Comparison of ENCODE assay signal across 24 cellular contexts in the genomic region with DNA sequence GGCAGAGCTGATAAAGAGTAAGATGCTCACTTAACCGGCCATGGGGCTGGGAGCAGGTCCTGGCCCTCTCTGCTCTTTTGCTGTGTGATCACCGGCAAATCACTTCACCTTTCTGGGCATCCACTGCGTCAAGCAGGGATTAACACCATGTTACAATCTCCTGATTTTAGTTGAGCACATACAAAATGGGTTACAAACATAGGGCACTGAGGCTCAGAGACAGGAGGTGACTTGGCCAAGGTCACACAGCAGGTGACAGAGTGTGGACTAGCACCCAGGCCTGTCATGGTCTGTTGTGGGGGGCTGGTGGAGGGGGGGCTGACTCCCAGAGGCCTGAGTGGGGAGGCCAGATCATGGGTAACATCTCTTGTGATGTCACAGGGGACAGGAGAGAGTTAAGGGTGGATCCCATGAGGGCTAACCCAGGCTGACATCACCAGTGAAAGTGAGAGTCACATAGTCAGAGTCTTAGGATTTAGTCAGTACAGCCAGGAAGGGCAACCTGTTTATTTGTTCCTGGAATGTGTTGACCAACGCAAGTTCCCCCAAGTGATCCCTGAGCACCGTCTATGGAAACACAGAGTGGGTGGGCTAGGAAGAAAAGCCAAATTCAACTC. TPM values are rescaled to one million over a fixed set of nuclear protein-coding genes. Genes with fewer than 3 reads are reported as not detected.
DNase-seq lines count a peak whose midpoint lies in the region; ATAC-seq, FAIRE-seq and TF ChIP-seq lines count a peak whose summit lies in the region.
"Had no signal": no experiment of that assay in that cellular context is flagged by ENCODE, and none has a peak within 500 bp of the region (broad histone marks: within the 10 kb centered on the region; RNA-seq: fewer than 3 reads in every experiment).

No MANE protein-coding gene starts in this region.

- TF ChIP-seq POLR2A in A549 (IDR thresholded peaks at IDR 0.05; ENCODE audit: low read length) (no peak), K562 (conservative IDR thresholded peaks at IDR 0.05) (no peak)

- POLR2A ChIA-PET in A549 (lab: Yijun Ruan, JAX) (no interaction called here), K562 (lab: Yijun Ruan, JAX) (no interaction called here)

- H4K8ac ChIP-seq in trophoblast cell (ENCODE audit: low read depth, low read length), result no peak overlapping the region

- H4K91ac ChIP-seq in trophoblast cell (ENCODE audit: low read depth, low read length), result peak overlapping the region; percentile 60

- H2AFZ ChIP-seq in GM23248 (no peak overlapping the region), K562 (ENCODE audit: low read depth, low read length) (no peak overlapping the region), trophoblast cell (ENCODE audit: insufficient read depth, low read length, poor library complexity) (no peak overlapping the region)

- H2BK5ac ChIP-seq in trophoblast cell (ENCODE audit: low read depth, low read length, poor library complexity), result no peak overlapping the region

- BruUV-seq in K562 (replicated peaks; lab: Mats Ljungman, UMichigan), result no TSS peak

- H4K12ac ChIP-seq in trophoblast cell (ENCODE audit: low read depth, low read length), result no peak overlapping the region

- WGBS in A549 (ENCODE audit: missing lambda C conversion rate), result 71% methylated on average over 5 of the region's 5 CpGs
- WGBS in GM23248 (ENCODE audit: low coverage in 1 of 2, low lambda C conversion rate in 2 of 2, missing lambda C conversion rate in 2 of 2), 2 experiments, result 71 to 75% methylated on average over 5 of the region's 5 CpGs
- 51% methylated on average over 4 of the region's 5 CpGs for WGBS in K562 (ENCODE audit: insufficient coverage, low coverage, missing lambda C conversion rate)
- no CpG with 5 or more reads among the region's 5 CpGs for WGBS in trophoblast cell (ENCODE audit: extremely low coverage, insufficient coverage, insufficient read length)

- H2BK12ac ChIP-seq in trophoblast cell (ENCODE audit: low read length), result no peak overlapping the region

- H3K27me3 ChIP-seq in GM23248 (replicated peaks; ENCODE audit: insufficient read depth), result no peaks in the 10 kb centered on the region
- no peaks in the 10 kb centered on the region for H3K27me3 ChIP-seq in K562 (ENCODE audit: control insufficient read depth in 2 of 2, insufficient read depth in 2 of 2, low read length in 2 of 2)
- H3K27me3 ChIP-seq in trophoblast cell (ENCODE audit: insufficient read depth, low read length), result no peaks in the 10 kb centered on the region
- H3K27me3 ChIP-seq in BE2C, result no peaks in the 10 kb centered on the region
- H3K27me3 ChIP-seq: dorsolateral prefrontal cortex, heart right ventricle had no signal

- FAIRE-seq in A549 (lab: Jason Lieb, UNC) (no peak), K562 (lab: Jason Lieb, UNC) (no peak)
- FAIRE-seq: D721Med, endothelial cell of umbilical vein, GM18507, H54, urothelium cell line had no signal

- peak overlapping the region; percentile 11 for H2AK5ac ChIP-seq in trophoblast cell (ENCODE audit: low read length)

- no peak for DNase-seq in A549 (ENCODE audit: low read depth in 1 of 2, low spot score in 1 of 2)
- peak; percentile 20 for DNase-seq in GM23248
- DNase-seq in K562 (ENCODE audit: extremely low read depth in 1 of 4, low spot score in 3 of 4), result no peak
- DNase-seq in trophoblast cell, result peak in 1 of 2 donors; percentile 41
- no peak for DNase-seq in BE2C
- DNase-seq in Ammon's horn (ENCODE audit: low spot score), result no peak
- no peak for DNase-seq in activated CD4-positive, alpha-beta T cell treated with anti-CD3 and anti-CD28 coated beads, Interleukin-2, amount 50 U/mL, for 1 hour
- no peak for DNase-seq in GM13977 (ENCODE audit: low spot score)
- DNase-seq: activated naive CD8-positive, alpha-beta T cell treated with anti-CD3 and anti-CD28 coated beads, Interleukin-2, amount 10 ng/mL, durations not matched to agents 7 days and 5 days; dorsolateral prefrontal cortex; heart right ventricle; mammary epithelial cell; NCI-H187; NCI-H2171 treated with DMSO at 0.1 percent for 48 hours; NCI-H524; Right ventricle myocardium superior; substantia nigra had no signal

- TF ChIP-seq EP300 in A549 (IDR thresholded peaks at IDR 0.05) (no peak), K562 (IDR thresholded peaks at IDR 0.05; ENCODE audit: low read length) (no peak)

- no peak overlapping the region for H3K9ac ChIP-seq in GM23248
- H3K9ac ChIP-seq in K562 (ENCODE audit: insufficient read depth in 1 of 2, low read depth in 2 of 2, low read length in 2 of 2), result no peak overlapping the region
- no peak overlapping the region for H3K9ac ChIP-seq in trophoblast cell (ENCODE audit: low read length)

- H3K9me3 ChIP-seq in A549 (no peaks in the 10 kb centered on the region), GM23248 (ENCODE audit: low read depth) (no peaks in the 10 kb centered on the region), K562 (replicated peaks; ENCODE audit: control insufficient read depth, insufficient read depth, low read depth, low read length) (no peaks in the 10 kb centered on the region), trophoblast cell (ENCODE audit: insufficient read depth, low read depth, low read length) (no peaks in the 10 kb centered on the region), BE2C (no peaks in the 10 kb centered on the region)
- H3K9me3 ChIP-seq: heart right ventricle had no signal

- ATAC-seq in A549 (no peak), K562 (no peak)
- ATAC-seq: heart right ventricle, PC-3, WTC11 had no signal

- no peaks in the 10 kb centered on the region for H3K9me2 ChIP-seq in GM23248 (ENCODE audit: insufficient read depth)

- H3F3A ChIP-seq in GM23248 (ENCODE audit: insufficient read depth), result peaks cover 16% of the 10 kb centered on the region; the same call in 1 of the 2 replicates

- peak overlapping the region; percentile 2 for H3K14ac ChIP-seq in trophoblast cell (ENCODE audit: low read length)

- in situ Hi-C loops in GM23248 (cut with MboI) (no loop called here), K562 (cut with MboI) (no loop called here), GM13977 (cut with MboI; ENCODE audit: low pct_unique_long_range_greater_than_20kb, low sequenced_read_pairs, unreplicated experiment) (no loop called here)

- H3K4ac ChIP-seq in trophoblast cell (ENCODE audit: low read depth, low read length), result no peak overlapping the region

- no peak for TF ChIP-seq RAD21 in A549 (conservative IDR thresholded peaks at IDR 0.05 in 1 of 2, IDR thresholded peaks at IDR 0.05 in 1 of 2)
- TF ChIP-seq RAD21 in K562 (CRISPR knock-in tag; conservative IDR thresholded peaks at IDR 0.05 in 1 of 2, IDR thresholded peaks at IDR 0.05 in 1 of 2), result no peak

- H3K36me3 ChIP-seq in GM23248 (ENCODE audit: low read depth) (no peaks in the 10 kb centered on the region), K562 (ENCODE audit: control insufficient read depth, insufficient read depth, low read length) (no peaks in the 10 kb centered on the region), trophoblast cell (ENCODE audit: control insufficient read depth in 1 of 2, insufficient read depth in 2 of 2, low read length in 2 of 2) (no peaks in the 10 kb centered on the region), BE2C (no peaks in the 10 kb centered on the region)
- H3K36me3 ChIP-seq: heart right ventricle had no signal

- H3K79me1 ChIP-seq in trophoblast cell (ENCODE audit: low read length), result peaks cover 9% of the 10 kb centered on the region

- CTCF ChIA-PET in A549 (lab: Yijun Ruan, JAX) (interaction anchor here (0.8 to 1.8 kb wide), 8 partner anchors 10 to 68 kb away, joined by 3 to 12 read pairs (median 4); partner anchors contain the start of gene GDPD5), K562 (lab: Yijun Ruan, JAX; ENCODE audit: low intra/inter-chr PET ratio) (no interaction called here)

- H3K79me2 ChIP-seq in GM23248 (ENCODE audit: insufficient read depth), result no peaks in the 10 kb centered on the region
- no peaks in the 10 kb centered on the region for H3K79me2 ChIP-seq in K562 (ENCODE audit: control insufficient read depth, insufficient read depth, low read length)
- H3K79me2 ChIP-seq in trophoblast cell (ENCODE audit: control insufficient read depth, insufficient read depth, low read length, poor library complexity), result no peaks in the 10 kb centered on the region

- H3K4me1 ChIP-seq in A549 (peaks cover 51% of the 10 kb centered on the region), GM23248 (ENCODE audit: insufficient read depth) (peaks cover 23% of the 10 kb centered on the region), K562 (replicated peaks in 1 of 2; ENCODE audit: control insufficient read depth in 2 of 2, insufficient read depth in 2 of 2, low read length in 2 of 2) (peaks cover 4 to 16% of the 10 kb centered on the region in 2 experiments; a peak in 4 of 5 replicates), trophoblast cell (ENCODE audit: control insufficient read depth in 1 of 2, insufficient read depth in 2 of 2, low read length in 2 of 2) (peaks cover 0 to 12% of the 10 kb centered on the region in 2 experiments), BE2C (no peaks in the 10 kb centered on the region)

- no peak overlapping the region for H2BK120ac ChIP-seq in trophoblast cell (ENCODE audit: insufficient read depth, low read length, poor library complexity)

- H3K27ac ChIP-seq in A549 (peak overlapping the region; percentile 65 to 82; a peak in 5 of 6 replicates), GM23248 (no peak overlapping the region), K562 (ENCODE audit: extremely low read depth, low read depth, low read length) (no peak overlapping the region), trophoblast cell (ENCODE audit: low read depth, low read length) (no peak overlapping the region)

- H3K18ac ChIP-seq in trophoblast cell (ENCODE audit: low read length), result no peak overlapping the region

- H3K4me2 ChIP-seq in A549, result peak overlapping the region; percentile 54
- H3K4me2 ChIP-seq in GM23248 (ENCODE audit: unreplicated experiment), result no peak overlapping the region
- H3K4me2 ChIP-seq in K562 (ENCODE audit: insufficient read depth, low read length), result no peak overlapping the region
- H3K4me2 ChIP-seq in trophoblast cell (ENCODE audit: low read length), result no peak overlapping the region

- H4K20me1 ChIP-seq in GM23248 (ENCODE audit: insufficient read depth) (no peaks in the 10 kb centered on the region), K562 (replicated peaks; ENCODE audit: control insufficient read depth, insufficient read depth, low read length) (no peaks in the 10 kb centered on the region; the same call in 1 of the 2 replicates)

- no peak overlapping the region for H3K23ac ChIP-seq in trophoblast cell (ENCODE audit: low read length)

- H3K9me1 ChIP-seq in K562 (ENCODE audit: control insufficient read depth, insufficient read depth, low read length), result no peaks in the 10 kb centered on the region

- TF ChIP-seq CTCF in A549 (IDR thresholded peaks at IDR 0.05) (no peak), K562 (IDR thresholded peaks at IDR 0.05 in 2 of 3, conservative IDR thresholded peaks at IDR 0.05 in 1 of 3; ENCODE audit: insufficient read depth in 2 of 3, low read depth in 1 of 3, low read length in 3 of 3) (no peak), BE2C (IDR thresholded peaks at IDR 0.05; ENCODE audit: low read depth, low read length) (no peak), GM13977 (IDR thresholded peaks at IDR 0.05; ENCODE audit: extremely low read depth, insufficient read depth, missing control alignments) (no peak)

- H3K4me3 ChIP-seq in A549, result no peak overlapping the region
- no peak overlapping the region for H3K4me3 ChIP-seq in GM23248
- no peak overlapping the region for H3K4me3 ChIP-seq in K562
- H3K4me3 ChIP-seq in trophoblast cell (ENCODE audit: low read depth, low read length), result no peak overlapping the region
- H3K4me3 ChIP-seq in BE2C (ENCODE audit: low read depth, low read length), result no peak overlapping the region
- H3K4me3 ChIP-seq: dorsolateral prefrontal cortex, heart right ventricle had no signal

- intact Hi-C loops in K562 (cut with micrococcal nuclease), result no loop called here

RNA-seq across cellular contexts. Expression of gene GDPD5, which starts 27.8 kb away (rescaled TPM):
- polyA plus RNA-seq in A549 (2011; rRNA removed) (3.9 and 4.7 TPM in 2 replicates), A549 (2017; fragmentation: RNase III; extraction: RNeasy Plus Mini Kit Qiagen cat#74134 plus additional on column Dnase treatment) (5.8 to 7.9 TPM (median 5.9 TPM) in 3 replicates), GM23248 (2016; fragmentation: Nextera tagmentation; extraction: Ambion mirVana) (3.4 and 5.6 TPM in 2 replicates), K562 (2011; rRNA removed) (8.0 and 11.8 TPM in 2 replicates), K562 (2014; fragmentation: Illumina TruSeq; extraction: Trizol) (8.7 and 11.9 TPM in 2 replicates), K562 (2014; fragmentation: Nextera tagmentation; extraction: Ambion mirVana) (under 1 TPM; 0.32 to 0.41 TPM), K562 (2014; rRNA removed) (17.0 and 20.4 TPM in 2 replicates)
- polyA plus RNA-seq in A549 (2012; cell fraction: cytosol; rRNA removed), result 4.5 and 7.7 TPM in 2 replicates
- 27.2 and 29.2 TPM in 2 replicates for polyA plus RNA-seq in A549 (2012; cell fraction: nucleus; rRNA removed)
- 8.3 and 14.5 TPM in 2 replicates for polyA minus RNA-seq in A549 (2011; rRNA and poly(A)+ RNA removed)
- total RNA-seq in GM23248 (2014; rRNA removed; shearing (Covaris generic)), result 7.0 and 10.7 TPM in 2 replicates
- 57.8 and 141 TPM in 2 replicates for total RNA-seq in K562 (2011; cell fraction: chromatin; rRNA removed; ENCODE audit: low replicate concordance)
- 58.7 and 66.9 TPM in 2 replicates for total RNA-seq in K562 (2011; cell fraction: nucleolus; rRNA removed)
- 57.6 and 71.8 TPM in 2 replicates for total RNA-seq in K562 (2011; cell fraction: nucleoplasm; rRNA removed)
- total RNA-seq in K562 (2014; rRNA removed) (9.8 and 14.2 TPM in 2 replicates), K562 (2014; rRNA removed; fragmentation: Illumina TruSeq; extraction: Trizol) (2.8 and 2.9 TPM in 2 replicates), K562 (2015; rRNA removed; fragmentation: Illumina TruSeq; extraction: Trizol) (6.1 and 6.5 TPM in 2 replicates), K562 (2021) (19.0 and 27.3 TPM in 2 replicates)
- 7.2 and 13.1 TPM in 2 replicates for polyA plus RNA-seq in K562 (2011; cell fraction: cytosol; rRNA removed)
- 47.6 and 80.4 TPM in 2 replicates for polyA plus RNA-seq in K562 (2011; cell fraction: nucleus; rRNA removed)
- 11.7 and 25.1 TPM in 2 replicates for polyA plus RNA-seq in K562 (2012)
- polyA minus RNA-seq in K562 (2011; rRNA and poly(A)+ RNA removed), result 4.6 and 5.0 TPM in 2 replicates
- 7.2 and 15.1 TPM in 2 replicates for polyA minus RNA-seq in K562 (2011; cell fraction: cytosol; rRNA and poly(A)+ RNA removed)
- polyA minus RNA-seq in K562 (2011; cell fraction: nucleus; rRNA and poly(A)+ RNA removed), result 18.5 and 19.8 TPM in 2 replicates
- 15.7 and 17.4 TPM in 2 replicates for polyA plus RNA-seq in trophoblast cell (2013)
- polyA plus RNA-seq in BE2C (2012; ENCODE audit: insufficient read depth, insufficient read length, low read depth), result 18.0 TPM

Comparison
In these comparisons a context has a peak if more than half of its experiments do, and no peak if none do; other contexts are left out.
1. H3K27ac ChIP-seq: peak in A549 (2 of 2); none in GM23248 (single experiment), K562 (single experiment) and trophoblast cell (single experiment).
2. Of the 35 proteins assayed by ChIP-seq in both K562 and A549: peak only in K562: none; only in A549: none; in both: ZFP36; in neither: 33; mixed calls (peak in some experiments, not most) for 1.